In genomic region chr10:46577624-46578474, GRCh38 we compare ENCODE assay signal across 5 cellular contexts. TPM values are rescaled to one million over a fixed set of nuclear protein-coding genes. Genes with fewer than 3 reads are reported as not detected.
"Had no signal": no experiment of that assay in that cellular context is flagged by ENCODE, and none has a peak within 500 bp of the region (broad histone marks: within the 10 kb centered on the region; RNA-seq: fewer than 3 reads in every experiment).

No MANE protein-coding gene starts in this region.

RNA-seq across cellular contexts. Expression of gene GPRIN2, which starts 21.4 kb away (rescaled TPM):
- total RNA-seq: activated CD4-positive, alpha-beta T cell treated with anti-CD3 and anti-CD28 coated beads, Interleukin-2, amount 10 ng/mL, durations not matched to agents 7 days and 5 days; activated CD8-positive, alpha-beta memory T cell treated with anti-CD3 and anti-CD28 coated beads, Interleukin-2, amount 10 ng/mL, durations not matched to agents 7 days and 5 days; activated CD8-positive, alpha-beta T cell treated with anti-CD3 and anti-CD28 coated beads for 36 hours; cardiac septum; T-helper 2 cell treated with Interferon-gamma antibody and Interleukin-4, amounts not matched to agents 100 ng/mL and 5 ng/mL, for 36 hours had no signal
